6 cellular contexts compared by ENCODE assay signal in the genomic region with DNA sequence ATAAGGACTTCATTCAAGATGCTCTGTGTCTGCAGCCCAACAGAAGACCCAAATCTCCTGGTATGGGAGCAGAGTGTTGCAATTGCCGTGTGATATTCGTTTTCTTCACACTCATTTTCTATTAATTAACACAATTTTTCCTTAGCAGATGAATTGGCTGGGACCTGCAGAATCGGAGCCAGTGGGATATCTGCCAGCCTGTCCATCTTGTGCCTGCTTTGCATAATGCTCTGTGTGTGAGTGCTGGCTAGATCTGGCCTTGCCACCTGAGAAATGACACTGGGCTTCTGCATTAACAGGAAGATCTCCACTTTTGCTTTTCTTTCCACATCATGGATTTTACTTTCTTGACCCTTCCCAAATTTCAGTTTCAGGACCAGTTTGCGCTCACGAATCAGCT.
"Had no signal": no experiment of that assay in that cellular context is flagged by ENCODE, and none has a peak within 500 bp of the region (broad histone marks: within the 10 kb centered on the region; RNA-seq: fewer than 3 reads in every experiment).

No MANE protein-coding gene starts in this region.

- H3K9me3 Mint-ChIP-seq: H9 had no signal

- H3K4me3 Mint-ChIP-seq: H9 had no signal

- H3K27ac Mint-ChIP-seq: H9 had no signal

- H3K9ac ChIP-seq: GM23248 had no signal

- DNase-seq: GM23248, H9, HCEC 1CT, IMR-90, KG1 had no signal

- H3K4me3 ChIP-seq: GM23248, K562 had no signal

- H2AFZ ChIP-seq: GM23248 had no signal

- H3K27ac ChIP-seq: GM23248 had no signal
